Comparison of ENCODE assay signal across 20 cellular contexts in genomic region chr4:170068438-170069128, GRCh38.
"Had no signal": no experiment of that assay in that cellular context is flagged by ENCODE, and none has a peak within 500 bp of the region (broad histone marks: within the 10 kb centered on the region; RNA-seq: fewer than 3 reads in every experiment).

No MANE protein-coding gene starts in this region.

- H3K27me3 ChIP-seq: colonic mucosa, esophagus muscularis mucosa, foreskin keratinocyte, gastroesophageal sphincter, heart right ventricle had no signal

- H3K36me3 ChIP-seq: colonic mucosa had no signal

- H3K4me3 ChIP-seq: colonic mucosa, esophagus muscularis mucosa, gastroesophageal sphincter, heart right ventricle, left ventricle myocardium inferior, lower lobe of right lung, mucosa of descending colon had no signal

- ATAC-seq: effector memory CD8-positive, alpha-beta T cell; foreskin keratinocyte; gastroesophageal sphincter; heart right ventricle; left cardiac atrium; lower lobe of right lung; mucosa of descending colon had no signal

- H3K27ac ChIP-seq: colonic mucosa, esophagus muscularis mucosa, foreskin keratinocyte, gastroesophageal sphincter, heart right ventricle, left ventricle myocardium inferior, lower lobe of right lung had no signal

- FAIRE-seq: endometrium, frontal cortex, islet of Langerhans, keratinocyte had no signal

- H3K4me1 ChIP-seq: colonic mucosa, esophagus muscularis mucosa, foreskin keratinocyte, gastroesophageal sphincter, heart right ventricle, left ventricle myocardium inferior, lower lobe of right lung had no signal

- H3K9me3 ChIP-seq: colonic mucosa, esophagus muscularis mucosa, gastroesophageal sphincter, heart right ventricle, left ventricle myocardium inferior, lower lobe of right lung, mucosa of descending colon had no signal

- DNase-seq: cerebellar nuclear complex; colonic mucosa; cortex of kidney; effector CD8-positive, alpha-beta T cell; effector memory CD8-positive, alpha-beta T cell; endodermal cell; foreskin keratinocyte; heart right ventricle; hippocampal formation; left cardiac atrium; left ventricle myocardium inferior; lower lobe of right lung; mesenchymal stem cell; mucosa of descending colon had no signal
